Comparison of ENCODE assay signal across 16 cellular contexts in the genomic region with DNA sequence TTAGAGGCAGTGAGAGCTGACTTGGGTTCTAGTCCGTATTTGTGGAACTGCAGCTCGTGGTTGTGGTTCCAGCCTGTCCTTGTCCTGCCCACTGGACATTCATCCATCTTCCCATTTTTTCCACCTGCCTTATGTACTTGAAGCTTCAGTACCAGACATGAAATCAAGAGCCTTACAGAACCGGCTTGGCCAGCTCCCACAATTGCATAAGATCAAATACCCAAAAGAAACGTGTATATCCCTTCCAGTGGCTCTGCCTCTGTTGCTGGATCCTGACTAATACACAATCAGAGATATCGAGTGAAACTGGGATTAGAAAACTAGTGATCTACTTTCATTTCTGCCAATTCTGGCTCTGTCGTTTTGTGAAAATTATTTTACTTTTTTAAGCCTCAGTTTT. TPM values are rescaled to one million over a fixed set of nuclear protein-coding genes. Genes with fewer than 3 reads are reported as not detected.
DNase-seq lines count a peak whose midpoint lies in the region; ATAC-seq, FAIRE-seq and TF ChIP-seq lines count a peak whose summit lies in the region.
"Had no signal": no experiment of that assay in that cellular context is flagged by ENCODE, and none has a peak within 500 bp of the region (broad histone marks: within the 10 kb centered on the region; RNA-seq: fewer than 3 reads in every experiment).

No MANE protein-coding gene starts in this region.

- peaks cover 0 to 4% of the 10 kb centered on the region in 2 donors for H3K27me3 ChIP-seq in uterus
- no peaks in the 10 kb centered on the region for H3K27me3 ChIP-seq in CD4-positive, alpha-beta T cell (ENCODE audit: control insufficient read depth, insufficient read depth, low read length)
- H3K27me3 ChIP-seq: body of pancreas, neural progenitor cell had no signal

- no peak overlapping the region for H3K4me3 ChIP-seq in epithelial cell of esophagus (ENCODE audit: low read length)
- H3K4me3 ChIP-seq in uterus: no peak overlapping the region
- H3K4me3 ChIP-seq: body of pancreas, neural progenitor cell had no signal

- H3K36me3 Mint-ChIP-seq in mesothelial cell of epicardium: no peaks in the 10 kb centered on the region
- H3K36me3 Mint-ChIP-seq in CD4-positive, alpha-beta T cell (ENCODE audit: low read depth): no peaks in the 10 kb centered on the region
- H3K36me3 Mint-ChIP-seq: CD14-positive monocyte, neural progenitor cell had no signal

- FAIRE-seq in RCC 7860 (lab: Jason Lieb, UNC): no peak

- H3K27ac ChIP-seq in uterus: peak overlapping the region; percentile 48 to 86
- H3K27ac ChIP-seq in CD4-positive, alpha-beta T cell (ENCODE audit: low read depth, low read length): no peak overlapping the region
- H3K27ac ChIP-seq: body of pancreas, neural progenitor cell had no signal

- H3K27me3 Mint-ChIP-seq in mesothelial cell of epicardium (ENCODE audit: low read depth): no peaks in the 10 kb centered on the region
- peaks cover 4% of the 10 kb centered on the region for H3K27me3 Mint-ChIP-seq in CD4-positive, alpha-beta T cell
- H3K27me3 Mint-ChIP-seq: stimulated activated naive CD8-positive, alpha-beta T cell treated with anti-CD3 and anti-CD28 coated beads, Interleukin-15, Interleukin-2, amounts not matched to agents 100 ng/mL and 50 ng/mL, for 24 hours had no signal

- peaks cover 4% of the 10 kb centered on the region for H3K9me3 Mint-ChIP-seq in mesothelial cell of epicardium
- H3K9me3 Mint-ChIP-seq in CD4-positive, alpha-beta T cell: no peaks in the 10 kb centered on the region
- H3K9me3 Mint-ChIP-seq: CD14-positive monocyte; neural progenitor cell; stimulated activated naive CD8-positive, alpha-beta T cell treated with anti-CD3 and anti-CD28 coated beads, Interleukin-15, Interleukin-2, amounts not matched to agents 100 ng/mL and 50 ng/mL, for 24 hours had no signal

- POLR2A ChIA-PET in CD4-positive, alpha-beta T cell (lab: Charles Lee): interaction anchor here (0.8 kb wide), 1 partner anchor 27 kb away, joined by 3 read pairs; the partner anchor contains the start of gene IFIT2

- H3K4me3 Mint-ChIP-seq in mesothelial cell of epicardium: no peak overlapping the region
- H3K4me3 Mint-ChIP-seq in CD4-positive, alpha-beta T cell: no peak overlapping the region
- H3K4me3 Mint-ChIP-seq: CD14-positive monocyte; neural progenitor cell; stimulated activated naive CD8-positive, alpha-beta T cell treated with anti-CD3 and anti-CD28 coated beads, Interleukin-15, Interleukin-2, amounts not matched to agents 100 ng/mL and 50 ng/mL, for 24 hours had no signal

- H3K27ac Mint-ChIP-seq in mesothelial cell of epicardium: peak overlapping the region; percentile 73
- no peak overlapping the region for H3K27ac Mint-ChIP-seq in CD4-positive, alpha-beta T cell
- H3K27ac Mint-ChIP-seq: CD14-positive monocyte; neural progenitor cell; stimulated activated naive CD8-positive, alpha-beta T cell treated with anti-CD3 and anti-CD28 coated beads, Interleukin-15, Interleukin-2, amounts not matched to agents 100 ng/mL and 50 ng/mL, for 24 hours had no signal

- CTCF ChIA-PET in CD4-positive, alpha-beta T cell (lab: Charles Lee): no interaction called here

- no peak for TF ChIP-seq POLR2A in uterus (IDR thresholded peaks at IDR 0.05)

- no peak for ATAC-seq in GM18870 (IDR thresholded peaks at IDR 0.05; ENCODE audit: unreplicated experiment)
- no peak for ATAC-seq in CD4-positive, alpha-beta T cell (ENCODE audit: poor library complexity)
- ATAC-seq: body of pancreas had no signal

- no peaks in the 10 kb centered on the region for H3K9me3 ChIP-seq in uterus
- H3K9me3 ChIP-seq in CD4-positive, alpha-beta T cell (ENCODE audit: control insufficient read depth, low read length): no peaks in the 10 kb centered on the region
- H3K9me3 ChIP-seq: body of pancreas had no signal

- peak; percentile 81 for DNase-seq in NCI-H510A (lab: John Stamatoyannopoulos, UW)
- DNase-seq in epithelial cell of esophagus (ENCODE audit: low read depth): peak; percentile 96
- DNase-seq in mesothelial cell of epicardium (ENCODE audit: low spot score in 2 of 2, unreplicated experiment in 2 of 2): no peak
- DNase-seq in uterus: no peak
- no peak for DNase-seq in RCC 7860 (ENCODE audit: low spot score)
- DNase-seq in CD4-positive, alpha-beta T cell: no peak
- DNase-seq: activated CD4-positive, CD25-positive, alpha-beta regulatory T cell; activated effector memory CD4-positive, alpha-beta T cell treated with anti-CD3 and anti-CD28 coated beads, Interleukin-2, amount 50 U/mL, for 16 hours; DMS79 treated with DMSO at 0.1 percent for 48 hours; NCI-H1092; NCI-H345 had no signal

- H3K4me1 Mint-ChIP-seq in mesothelial cell of epicardium: peaks cover 55% of the 10 kb centered on the region
- H3K4me1 Mint-ChIP-seq in CD4-positive, alpha-beta T cell (ENCODE audit: low read depth): no peaks in the 10 kb centered on the region
- H3K4me1 Mint-ChIP-seq: CD14-positive monocyte had no signal

- no peaks in the 10 kb centered on the region for H3K36me3 ChIP-seq in uterus
- H3K36me3 ChIP-seq: neural progenitor cell had no signal

- H3K4me1 ChIP-seq in uterus: peaks cover 0 to 7% of the 10 kb centered on the region in 2 donors

- intact Hi-C loops in uterus (cut with DNase I; ENCODE audit: low total_unique reads): no loop called here
- intact Hi-C loops in CD4-positive, alpha-beta T cell (cut with DNase I, micrococcal nuclease): no loop called here

- TF ChIP-seq CTCF in epithelial cell of esophagus (IDR thresholded peaks at IDR 0.05; ENCODE audit: insufficient read depth, low read depth, low read length, missing control alignments) (peak; percentile 5), mesothelial cell of epicardium (IDR thresholded peaks at IDR 0.05; ENCODE audit: unreplicated experiment) (no peak), uterus (IDR thresholded peaks at IDR 0.05) (no peak)
- no peak for TF ChIP-seq CTCF in CD4-positive, alpha-beta T cell (IDR thresholded peaks at IDR 0.05)

RNA-seq across cellular contexts. Expression of gene LIPA, which starts 23.8 kb away (rescaled TPM):
- total RNA-seq in mesothelial cell of epicardium: 24.2 to 27.3 TPM (median 24.8 TPM) in 3 replicates
- 10 to 100 TPM; 40.0 to 63.1 (median 46.9) TPM for total RNA-seq in uterus
- 10 to 100 TPM; 15.6 to 16.4 TPM for total RNA-seq in CD4-positive, alpha-beta T cell

RNA-seq across cellular contexts. Expression of gene IFIT2, which starts 26.5 kb away (rescaled TPM):
- total RNA-seq in mesothelial cell of epicardium (2.3 to 3.6 TPM (median 2.9 TPM) in 3 replicates), uterus (10 to 100 TPM in 1 of 4 donors, 1 to 10 TPM in 3; 1.5 to 17.7 (median 6.1) TPM)
- total RNA-seq in CD4-positive, alpha-beta T cell: 10 to 100 TPM; 36.9 to 38.9 TPM

RNA-seq across cellular contexts. Expression of gene IFIT3, which starts 52.4 kb away (rescaled TPM):
- total RNA-seq in mesothelial cell of epicardium (14.3 to 17.8 TPM (median 14.9 TPM) in 3 replicates), uterus (10 to 100 TPM in 2 of 4 donors, 1 to 10 TPM in 2; 6.9 to 25.3 (median 15.6) TPM)
- total RNA-seq in CD4-positive, alpha-beta T cell: 10 to 100 TPM; 11.5 to 12.8 TPM

Comparison
In these comparisons a context has a peak if more than half of its experiments do, and no peak if none do; other contexts are left out.
1. DNase-seq: peak in NCI-H510A (single experiment) and epithelial cell of esophagus (single experiment); none in mesothelial cell of epicardium (0 of 2), uterus (0 of 2), RCC 7860 (single experiment) and CD4-positive, alpha-beta T cell (0 of 10).